1 cellular context compared by ENCODE assay signal in the genomic region with DNA sequence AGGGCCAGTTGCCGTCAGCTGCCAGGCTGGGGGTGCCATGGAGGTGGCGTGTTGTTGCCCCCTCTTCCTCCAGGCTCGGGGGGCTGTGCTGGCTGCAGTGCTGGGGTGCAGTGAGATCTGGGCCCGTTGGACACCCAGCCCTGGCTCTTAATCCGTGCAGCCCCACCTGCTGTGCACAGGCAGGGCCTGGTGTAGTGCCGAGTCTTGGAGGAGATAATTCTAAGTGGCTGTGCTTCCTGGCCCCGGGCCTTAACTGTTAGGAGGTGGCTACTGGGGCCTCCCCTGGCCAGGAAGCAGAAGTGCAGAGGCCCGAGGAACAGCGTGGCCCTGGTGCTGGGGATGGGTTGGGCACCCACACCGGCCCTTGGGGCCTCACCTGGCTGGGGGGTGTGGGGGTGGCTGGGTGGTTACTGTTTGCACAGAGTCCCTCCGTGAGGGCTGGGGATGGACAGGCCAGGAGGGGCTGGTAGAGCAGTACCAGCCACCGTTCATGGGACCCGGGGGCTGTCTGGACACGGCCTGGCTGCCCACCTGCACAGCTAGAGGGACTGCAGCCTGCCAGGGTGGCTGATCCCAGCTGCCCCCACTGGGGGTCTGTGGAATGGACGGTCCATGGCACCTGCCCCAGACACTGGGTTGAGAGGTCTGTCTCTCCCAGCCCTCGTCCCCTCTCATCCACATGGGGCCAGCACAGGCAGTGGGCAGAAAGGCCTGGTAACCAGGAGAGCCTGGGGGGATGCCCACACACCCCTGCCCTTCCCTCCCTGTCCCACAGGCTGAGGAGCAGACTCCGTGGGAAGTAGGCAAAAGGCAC.
TF ChIP-seq lines count a peak whose summit lies in the region.

No MANE protein-coding gene starts in this region.

TF ChIP-seq in HepG2, 621 proteins besides CTCF, POLR2A, EP300 and RAD21 (continues in another document):
- TF ChIP-seq, protein P1, sequence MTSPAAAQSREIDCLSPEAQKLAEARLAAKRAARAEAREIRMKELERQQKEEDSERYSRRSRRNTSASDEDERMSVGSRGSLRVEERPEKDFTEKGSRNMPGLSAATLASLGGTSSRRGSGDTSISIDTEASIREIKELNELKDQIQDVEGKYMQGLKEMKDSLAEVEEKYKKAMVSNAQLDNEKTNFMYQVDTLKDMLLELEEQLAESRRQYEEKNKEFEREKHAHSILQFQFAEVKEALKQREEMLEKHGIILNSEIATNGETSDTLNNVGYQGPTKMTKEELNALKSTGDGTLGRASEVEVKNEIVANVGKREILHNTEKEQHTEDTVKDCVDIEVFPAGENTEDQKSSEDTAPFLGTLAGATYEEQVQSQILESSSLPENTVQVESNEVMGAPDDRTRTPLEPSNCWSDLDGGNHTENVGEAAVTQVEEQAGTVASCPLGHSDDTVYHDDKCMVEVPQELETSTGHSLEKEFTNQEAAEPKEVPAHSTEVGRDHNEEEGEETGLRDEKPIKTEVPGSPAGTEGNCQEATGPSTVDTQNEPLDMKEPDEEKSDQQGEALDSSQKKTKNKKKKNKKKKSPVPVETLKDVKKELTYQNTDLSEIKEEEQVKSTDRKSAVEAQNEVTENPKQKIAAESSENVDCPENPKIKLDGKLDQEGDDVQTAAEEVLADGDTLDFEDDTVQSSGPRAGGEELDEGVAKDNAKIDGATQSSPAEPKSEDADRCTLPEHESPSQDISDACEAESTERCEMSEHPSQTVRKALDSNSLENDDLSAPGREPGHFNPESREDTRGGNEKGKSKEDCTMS (CRISPR knock-in tag; conservative IDR thresholded peaks at IDR 0.05): no peak
- no peak for TF ChIP-seq ZBTB42 (CRISPR knock-in tag; IDR thresholded peaks at IDR 0.05)
- no peak for TF ChIP-seq ZNF350 (CRISPR knock-in tag; IDR thresholded peaks at IDR 0.05; ENCODE audit: borderline replicate concordance, low read depth)
- TF ChIP-seq, protein P2, sequence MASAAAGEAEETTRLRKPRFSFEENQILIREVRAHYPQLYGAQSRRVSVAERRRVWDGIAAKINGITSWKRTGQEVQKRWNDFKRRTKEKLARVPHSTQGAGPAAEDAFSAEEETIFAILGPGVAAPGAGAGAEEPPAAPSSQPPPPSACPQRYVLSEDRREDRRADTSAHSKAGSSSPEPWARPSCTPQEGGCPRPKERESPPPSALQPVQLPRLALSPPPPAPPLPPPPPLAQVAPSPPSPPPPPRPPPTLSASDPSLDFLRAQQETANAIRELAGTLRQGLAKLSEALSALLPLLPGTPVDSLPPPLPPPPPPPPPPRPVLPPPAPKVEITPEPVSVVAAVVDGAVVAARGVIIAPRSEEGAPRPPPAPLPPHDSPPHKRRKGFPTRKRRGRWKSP (CRISPR knock-in tag; IDR thresholded peaks at IDR 0.05): no peak
- no peak for TF ChIP-seq ZNF629 (CRISPR knock-in tag; conservative IDR thresholded peaks at IDR 0.05)
- TF ChIP-seq, protein P3, sequence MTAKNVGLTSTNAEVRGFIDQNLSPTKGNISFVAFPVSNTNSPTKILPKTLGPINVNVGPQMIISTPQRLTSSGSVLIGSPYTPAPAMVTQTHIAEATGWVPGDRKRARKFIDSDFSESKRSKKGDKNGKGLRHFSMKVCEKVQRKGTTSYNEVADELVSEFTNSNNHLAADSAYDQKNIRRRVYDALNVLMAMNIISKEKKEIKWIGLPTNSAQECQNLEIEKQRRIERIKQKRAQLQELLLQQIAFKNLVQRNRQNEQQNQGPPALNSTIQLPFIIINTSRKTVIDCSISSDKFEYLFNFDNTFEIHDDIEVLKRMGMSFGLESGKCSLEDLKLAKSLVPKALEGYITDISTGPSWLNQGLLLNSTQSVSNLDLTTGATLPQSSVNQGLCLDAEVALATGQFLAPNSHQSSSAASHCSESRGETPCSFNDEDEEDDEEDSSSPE (CRISPR knock-in tag; IDR thresholded peaks at IDR 0.05): no peak
- no peak for TF ChIP-seq ZSCAN31 (CRISPR knock-in tag; IDR thresholded peaks at IDR 0.05; ENCODE audit: low read depth)
- TF ChIP-seq, protein P4, sequence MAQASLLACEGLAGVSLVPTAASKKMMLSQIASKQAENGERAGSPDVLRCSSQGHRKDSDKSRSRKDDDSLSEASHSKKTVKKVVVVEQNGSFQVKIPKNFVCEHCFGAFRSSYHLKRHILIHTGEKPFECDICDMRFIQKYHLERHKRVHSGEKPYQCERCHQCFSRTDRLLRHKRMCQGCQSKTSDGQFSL (CRISPR knock-in tag; IDR thresholded peaks at IDR 0.05): 0 out of 2 replicates have a peak, but pooled peaks have one; percentile 40
- 0 out of 2 replicates have a peak, but pooled peaks have one; percentile 32 for TF ChIP-seq U2AF2 (IDR thresholded peaks at IDR 0.05; ENCODE audit: low read depth, low read length)
- TF ChIP-seq ZNF101 (CRISPR knock-in tag; IDR thresholded peaks at IDR 0.05; ENCODE audit: borderline replicate concordance, low read depth): no peak
- TF ChIP-seq ZNF3 (CRISPR knock-in tag; IDR thresholded peaks at IDR 0.05): no peak
- no peak for TF ChIP-seq ZSCAN21 (CRISPR knock-in tag; IDR thresholded peaks at IDR 0.05; ENCODE audit: borderline replicate concordance)
- TF ChIP-seq ZFP36 (IDR thresholded peaks at IDR 0.05; ENCODE audit: borderline replicate concordance, low read depth, low read length, partially characterized antibody): no peak
- peak; percentile 41; the same call in 1 of the 2 replicates for TF ChIP-seq POLR2G (IDR thresholded peaks at IDR 0.05; ENCODE audit: low read depth, low read length)
- TF ChIP-seq TEAD2 (CRISPR knock-in tag; IDR thresholded peaks at IDR 0.05): no peak
- no peak for TF ChIP-seq ONECUT2 (CRISPR knock-in tag; IDR thresholded peaks at IDR 0.05)
- TF ChIP-seq ZNF136 (CRISPR knock-in tag; IDR thresholded peaks at IDR 0.05; ENCODE audit: low read depth): no peak
- TF ChIP-seq ZNF552 (CRISPR knock-in tag; IDR thresholded peaks at IDR 0.05; ENCODE audit: borderline replicate concordance): no peak
- peak; percentile 28; the same call in 1 of the 2 replicates for TF ChIP-seq ZNF7 (CRISPR knock-in tag; IDR thresholded peaks at IDR 0.05)
- no peak for TF ChIP-seq ZSCAN25 (CRISPR knock-in tag; IDR thresholded peaks at IDR 0.05)
- TF ChIP-seq ZBTB20 (CRISPR knock-in tag; IDR thresholded peaks at IDR 0.05; ENCODE audit: borderline replicate concordance, low read depth): no peak
- TF ChIP-seq SMARCC2 (IDR thresholded peaks at IDR 0.05): no peak
- no peak for TF ChIP-seq CC2D1A (CRISPR knock-in tag; IDR thresholded peaks at IDR 0.05)
- no peak for TF ChIP-seq AKAP8 (CRISPR knock-in tag; IDR thresholded peaks at IDR 0.05)
- no peak for TF ChIP-seq GABPB1 (CRISPR knock-in tag; IDR thresholded peaks at IDR 0.05)
- no peak for TF ChIP-seq ZNF839 (CRISPR knock-in tag; IDR thresholded peaks at IDR 0.05; ENCODE audit: borderline replicate concordance)
- TF ChIP-seq ZNF883 (CRISPR knock-in tag; IDR thresholded peaks at IDR 0.05; ENCODE audit: not compliant biosample characterization): no peak
- no peak for TF ChIP-seq CEBPG (CRISPR knock-in tag; IDR thresholded peaks at IDR 0.05)
- peak; percentile 32 for TF ChIP-seq ZFX (CRISPR knock-in tag; IDR thresholded peaks at IDR 0.05; ENCODE audit: low read depth)
- no peak for TF ChIP-seq ZNF577 (CRISPR knock-in tag; IDR thresholded peaks at IDR 0.05; ENCODE audit: borderline replicate concordance, low read depth)
- TF ChIP-seq MATR3 (CRISPR knock-in tag; IDR thresholded peaks at IDR 0.05): no peak
- 0 out of 2 replicates have a peak, but pooled peaks have one; percentile 32 for TF ChIP-seq ZNF563 (CRISPR knock-in tag; IDR thresholded peaks at IDR 0.05)
- no peak for TF ChIP-seq ZBTB38 (CRISPR knock-in tag; IDR thresholded peaks at IDR 0.05)
- TF ChIP-seq EZH2 (conservative IDR thresholded peaks at IDR 0.05; ENCODE audit: low read depth, low read length): no peak
- no peak for TF ChIP-seq FOXK2 (IDR thresholded peaks at IDR 0.05)
- no peak for TF ChIP-seq ZFP82 (CRISPR knock-in tag; IDR thresholded peaks at IDR 0.05; ENCODE audit: borderline replicate concordance)
- no peak for TF ChIP-seq RFX3 (CRISPR knock-in tag; IDR thresholded peaks at IDR 0.05)
- TF ChIP-seq RBFOX2 (IDR thresholded peaks at IDR 0.05; ENCODE audit: low read depth, low read length): peak; percentile 70
- peak; percentile 35; the same call in 1 of the 2 replicates for TF ChIP-seq STAG1 (CRISPR knock-in tag; IDR thresholded peaks at IDR 0.05)
- peak; percentile 12 for TF ChIP-seq HNRNPLL (IDR thresholded peaks at IDR 0.05; ENCODE audit: low read depth, low read length, poor library complexity, severe bottlenecking)
- no peak for TF ChIP-seq ZNF556 (CRISPR knock-in tag; IDR thresholded peaks at IDR 0.05; ENCODE audit: borderline replicate concordance)
- TF ChIP-seq RBM39 (IDR thresholded peaks at IDR 0.05; ENCODE audit: low read depth, low read length, poor library complexity, severe bottlenecking): peak; percentile 39
- no peak for TF ChIP-seq ZNF225 (CRISPR knock-in tag; IDR thresholded peaks at IDR 0.05)
- no peak for TF ChIP-seq CENPT (CRISPR knock-in tag; IDR thresholded peaks at IDR 0.05; ENCODE audit: low read depth)
- TF ChIP-seq, protein P5, sequence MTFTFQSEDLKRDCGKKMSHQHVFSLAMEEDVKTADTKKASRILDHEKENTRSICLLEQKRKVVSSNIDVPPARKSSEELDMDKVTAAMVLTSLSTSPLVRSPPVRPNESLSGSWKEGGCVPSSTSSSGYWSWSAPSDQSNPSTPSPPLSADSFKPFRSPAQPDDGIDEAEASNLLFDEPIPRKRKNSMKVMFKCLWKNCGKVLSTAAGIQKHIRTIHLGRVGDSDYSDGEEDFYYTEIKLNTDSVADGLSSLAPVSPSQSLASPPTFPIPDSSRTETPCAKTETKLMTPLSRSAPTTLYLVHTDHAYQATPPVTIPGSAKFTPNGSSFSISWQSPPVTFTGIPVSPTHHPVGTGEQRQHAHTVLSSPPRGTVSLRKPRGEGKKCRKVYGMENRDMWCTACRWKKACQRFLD (CRISPR knock-in tag; IDR thresholded peaks at IDR 0.05; ENCODE audit: borderline replicate concordance): no peak
- no peak for TF ChIP-seq CHD4 (IDR thresholded peaks at IDR 0.05; ENCODE audit: borderline replicate concordance, low read length)
- TF ChIP-seq, protein P6, sequence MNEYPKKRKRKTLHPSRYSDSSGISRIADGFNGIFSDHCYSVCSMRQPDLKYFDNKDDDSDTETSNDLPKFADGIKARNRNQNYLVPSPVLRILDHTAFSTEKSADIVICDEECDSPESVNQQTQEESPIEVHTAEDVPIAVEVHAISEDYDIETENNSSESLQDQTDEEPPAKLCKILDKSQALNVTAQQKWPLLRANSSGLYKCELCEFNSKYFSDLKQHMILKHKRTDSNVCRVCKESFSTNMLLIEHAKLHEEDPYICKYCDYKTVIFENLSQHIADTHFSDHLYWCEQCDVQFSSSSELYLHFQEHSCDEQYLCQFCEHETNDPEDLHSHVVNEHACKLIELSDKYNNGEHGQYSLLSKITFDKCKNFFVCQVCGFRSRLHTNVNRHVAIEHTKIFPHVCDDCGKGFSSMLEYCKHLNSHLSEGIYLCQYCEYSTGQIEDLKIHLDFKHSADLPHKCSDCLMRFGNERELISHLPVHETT (CRISPR knock-in tag; conservative IDR thresholded peaks at IDR 0.05): no peak
- no peak for TF ChIP-seq ZNF607 (CRISPR knock-in tag; IDR thresholded peaks at IDR 0.05; ENCODE audit: borderline replicate concordance)
- TF ChIP-seq ZFY (CRISPR knock-in tag; IDR thresholded peaks at IDR 0.05): peak; percentile 21; the same call in 1 of the 2 replicates
- TF ChIP-seq FOXC1 (CRISPR knock-in tag; IDR thresholded peaks at IDR 0.05; ENCODE audit: borderline replicate concordance): no peak
- TF ChIP-seq ARHGAP35 (CRISPR knock-in tag; IDR thresholded peaks at IDR 0.05; ENCODE audit: borderline replicate concordance): no peak
- TF ChIP-seq, protein P7, sequence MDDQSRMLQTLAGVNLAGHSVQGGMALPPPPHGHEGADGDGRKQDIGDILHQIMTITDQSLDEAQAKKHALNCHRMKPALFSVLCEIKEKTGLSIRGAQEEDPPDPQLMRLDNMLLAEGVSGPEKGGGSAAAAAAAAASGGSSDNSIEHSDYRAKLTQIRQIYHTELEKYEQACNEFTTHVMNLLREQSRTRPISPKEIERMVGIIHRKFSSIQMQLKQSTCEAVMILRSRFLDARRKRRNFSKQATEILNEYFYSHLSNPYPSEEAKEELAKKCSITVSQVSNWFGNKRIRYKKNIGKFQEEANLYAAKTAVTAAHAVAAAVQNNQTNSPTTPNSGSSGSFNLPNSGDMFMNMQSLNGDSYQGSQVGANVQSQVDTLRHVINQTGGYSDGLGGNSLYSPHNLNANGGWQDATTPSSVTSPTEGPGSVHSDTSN (CRISPR knock-in tag; IDR thresholded peaks at IDR 0.05; ENCODE audit: borderline replicate concordance): no peak
- no peak for TF ChIP-seq ZMAT3 (CRISPR knock-in tag; conservative IDR thresholded peaks at IDR 0.05)
- TF ChIP-seq MBNL3 (CRISPR knock-in tag; conservative IDR thresholded peaks at IDR 0.05): no peak
- TF ChIP-seq AGO2 (optimal IDR thresholded peaks at IDR 0.05; ENCODE audit: low read depth, low read length): peak; percentile 84
- TF ChIP-seq, protein P8, sequence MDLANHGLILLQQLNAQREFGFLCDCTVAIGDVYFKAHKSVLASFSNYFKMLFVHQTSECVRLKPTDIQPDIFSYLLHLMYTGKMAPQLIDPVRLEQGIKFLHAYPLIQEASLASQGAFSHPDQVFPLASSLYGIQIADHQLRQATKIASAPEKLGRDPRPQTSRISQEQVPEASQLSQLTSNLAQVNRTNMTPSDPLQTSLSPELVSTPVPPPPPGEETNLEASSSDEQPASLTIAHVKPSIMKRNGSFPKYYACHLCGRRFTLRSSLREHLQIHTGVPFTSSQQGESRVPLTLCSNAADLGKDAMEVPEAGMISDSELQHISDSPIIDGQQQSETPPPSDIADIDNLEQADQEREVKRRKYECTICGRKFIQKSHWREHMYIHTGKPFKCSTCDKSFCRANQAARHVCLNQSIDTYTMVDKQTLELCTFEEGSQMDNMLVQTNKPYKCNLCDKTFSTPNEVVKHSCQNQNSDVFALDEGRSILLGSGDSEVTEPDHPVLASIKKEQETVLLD (CRISPR knock-in tag; IDR thresholded peaks at IDR 0.05; ENCODE audit: low read depth): no peak
- no peak for TF ChIP-seq MAFG (CRISPR knock-in tag; IDR thresholded peaks at IDR 0.05)
- TF ChIP-seq SIX4 (CRISPR knock-in tag; IDR thresholded peaks at IDR 0.05): no peak
